ENCODE assay signal across 8 cellular contexts in the genomic region with DNA sequence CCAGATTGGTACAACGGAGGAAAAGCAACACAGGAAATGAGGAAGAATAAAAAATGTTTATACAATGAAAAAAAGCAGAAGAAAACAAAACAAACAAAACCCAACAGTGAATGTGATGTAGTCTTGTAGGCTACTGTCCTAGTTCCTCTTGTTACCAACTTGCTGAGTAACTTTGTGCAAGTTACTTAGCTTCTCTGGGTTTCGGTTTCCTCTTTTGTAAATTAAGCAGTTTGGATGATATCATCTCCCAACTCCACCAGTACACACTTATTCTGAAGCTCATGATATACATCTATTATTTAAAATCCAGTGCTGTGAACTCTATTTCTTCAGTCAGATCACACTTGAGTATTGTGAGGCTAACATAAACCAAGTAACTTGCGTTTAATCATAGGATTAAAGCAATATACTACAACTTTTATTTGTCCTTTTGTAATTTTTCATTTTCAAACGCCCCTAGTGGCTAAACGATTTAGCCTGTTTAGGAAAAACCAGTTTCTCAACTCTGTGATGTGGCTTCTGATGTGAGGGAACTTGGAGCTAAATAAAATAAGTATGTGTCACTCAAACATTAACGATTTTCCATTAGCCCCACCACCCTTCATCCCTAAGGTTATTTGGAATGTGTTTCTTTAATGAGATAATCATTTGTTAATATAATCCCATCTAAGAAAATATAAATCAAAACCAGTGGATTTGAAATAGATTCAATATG. TPM values are rescaled to one million over a fixed set of nuclear protein-coding genes. Genes with fewer than 3 reads are reported as not detected.
A peak's percentile ranks its signal among the peaks of the same experiment; 100 is the strongest.
DNase-seq lines count a peak whose midpoint lies in the region; ATAC-seq, FAIRE-seq and TF ChIP-seq lines count a peak whose summit lies in the region.

No MANE protein-coding gene starts in this region.

- TF ChIP-seq EP300 in K562 (IDR thresholded peaks at IDR 0.05; ENCODE audit: low read length): 0 out of 2 replicates have a peak, but pooled peaks have one; percentile 23

- DNase-seq in AG10803 (ENCODE audit: low read depth) (peak; percentile 67), NCI-H526 treated with DMSO at 0.1 percent for 48 hours (lab: John Stamatoyannopoulos, UW) (peak; percentile 64), K562 (ENCODE audit: extremely low read depth in 1 of 4, low spot score in 3 of 4) (peak in 1 of 4 experiments; percentile 59), lower lobe of right lung (no peak), type B pancreatic cell (ENCODE audit: extremely low spot score, unreplicated experiment) (no peak)
- DNase-seq in stimulated activated CD4-positive, alpha-beta T cell treated with anti-CD3 and anti-CD28 coated beads, Interleukin-4, amount 100 ng/mL, for 1 hour: no peak

- H3K27ac ChIP-seq in K562 (ENCODE audit: extremely low read depth, low read depth, low read length) (peak overlapping the region; percentile 100), lower lobe of right lung (peak overlapping the region; percentile 97)

- TF ChIP-seq POLR2A in K562 (conservative IDR thresholded peaks at IDR 0.05): no peak

- no TSS peak for BruUV-seq in K562 (replicated peaks; lab: Mats Ljungman, UMichigan)

- CTCF ChIA-PET in K562 (lab: Yijun Ruan, JAX; ENCODE audit: low intra/inter-chr PET ratio): no interaction called here

- H4K20me1 ChIP-seq in K562 (replicated peaks; ENCODE audit: control insufficient read depth, insufficient read depth, low read length): peaks cover 13% of the 10 kb centered on the region

- H2AFZ ChIP-seq in K562 (ENCODE audit: low read depth, low read length): peak overlapping the region; percentile 91

- H3K4me1 Mint-ChIP-seq in type B pancreatic cell (ENCODE audit: unreplicated experiment): peaks cover 39% of the 10 kb centered on the region

- ATAC-seq in K562: no peak
- no peak for ATAC-seq in lower lobe of right lung
- no peak for ATAC-seq in GM21423 (IDR thresholded peaks at IDR 0.05; ENCODE audit: unreplicated experiment)

- intact Hi-C loops in K562 (cut with micrococcal nuclease): loop anchor here (5.0 to 10.0 kb wide), 2 partner anchors 74 to 192 kb away; partner anchors contain the start of genes ACOX1, TEN1 and WBP2
- intact Hi-C loops in lower lobe of right lung (cut with DNase I): no loop called here

- H3K27me3 ChIP-seq in K562 (ENCODE audit: control insufficient read depth in 2 of 2, insufficient read depth in 2 of 2, low read length in 2 of 2) (no peaks in the 10 kb centered on the region), lower lobe of right lung (ENCODE audit: low read depth) (no peaks in the 10 kb centered on the region)

- peaks cover 8% of the 10 kb centered on the region for H3K36me3 ChIP-seq in K562 (ENCODE audit: control insufficient read depth, insufficient read depth, low read length)
- H3K36me3 ChIP-seq in lower lobe of right lung: peaks cover 8% of the 10 kb centered on the region

- TF ChIP-seq CTCF in AG10803 (conservative IDR thresholded peaks at IDR 0.05; ENCODE audit: low read length): peak; percentile 79
- peak; percentile 48; the same call in 1 of the 2 replicates for TF ChIP-seq CTCF in GM12874 (IDR thresholded peaks at IDR 0.05; ENCODE audit: insufficient read depth, low read depth, low read length)
- peak; percentile 32 to 68 (median 65); a peak in 5 of 6 replicates for TF ChIP-seq CTCF in K562 (IDR thresholded peaks at IDR 0.05 in 2 of 3, conservative IDR thresholded peaks at IDR 0.05 in 1 of 3; ENCODE audit: insufficient read depth in 2 of 3, low read depth in 1 of 3, low read length in 3 of 3)
- peak; percentile 66 for TF ChIP-seq CTCF in lower lobe of right lung (IDR thresholded peaks at IDR 0.05)
- peak; percentile 85 for TF ChIP-seq CTCF in type B pancreatic cell (conservative IDR thresholded peaks at IDR 0.05)

- TF ChIP-seq RAD21 in K562 (CRISPR knock-in tag; conservative IDR thresholded peaks at IDR 0.05 in 1 of 2, IDR thresholded peaks at IDR 0.05 in 1 of 2): 0 out of 4 replicates have a peak, but pooled peaks of 1 of the 2 experiments have one; percentile 16

- POLR2A ChIA-PET in K562 (lab: Yijun Ruan, JAX): interaction anchor here (0.6 to 7.1 kb wide), 12 partner anchors 7 to 347 kb away, joined by 3 to 132 read pairs (median 4); partner anchors contain the start of gene WBP2

- H3K4me3 Mint-ChIP-seq in type B pancreatic cell: peak overlapping the region; percentile 94

- peaks cover 5% of the 10 kb centered on the region for H3K27me3 Mint-ChIP-seq in type B pancreatic cell

- peaks cover 47% of the 10 kb centered on the region for H3K79me2 ChIP-seq in K562 (ENCODE audit: control insufficient read depth, insufficient read depth, low read length)

- FAIRE-seq in K562 (lab: Jason Lieb, UNC): no peak

- H3K4me3 ChIP-seq in AG10803 (ENCODE audit: low read length) (peak overlapping the region; percentile 45), K562 (no peak overlapping the region), lower lobe of right lung (peak overlapping the region; percentile 59)

- H3K4me1 ChIP-seq in K562 (replicated peaks in 1 of 2; ENCODE audit: control insufficient read depth in 2 of 2, insufficient read depth in 2 of 2, low read length in 2 of 2) (peaks cover 20 to 39% of the 10 kb centered on the region in 2 experiments), lower lobe of right lung (peaks cover 45% of the 10 kb centered on the region)

- in situ Hi-C loops in K562 (cut with MboI): no loop called here

- 10% methylated on average over 6 of the region's 6 CpGs for WGBS in K562 (ENCODE audit: insufficient coverage, low coverage, missing lambda C conversion rate)

- H3K9ac ChIP-seq in K562 (ENCODE audit: insufficient read depth in 1 of 2, low read depth in 2 of 2, low read length in 2 of 2): peak overlapping the region in 1 of 2 experiments; percentile 100; a peak in 2 of 4 replicates

- peak overlapping the region; percentile 96 for H3K27ac Mint-ChIP-seq in type B pancreatic cell

- no peaks in the 10 kb centered on the region for H3K9me1 ChIP-seq in K562 (ENCODE audit: control insufficient read depth, insufficient read depth, low read length)

- peaks cover 18% of the 10 kb centered on the region for H3K36me3 Mint-ChIP-seq in type B pancreatic cell

- peak overlapping the region; percentile 88 for H3K4me2 ChIP-seq in K562 (ENCODE audit: insufficient read depth, low read length)

- H3K9me3 ChIP-seq in K562 (replicated peaks; ENCODE audit: control insufficient read depth, insufficient read depth, low read depth, low read length) (no peaks in the 10 kb centered on the region), lower lobe of right lung (no peaks in the 10 kb centered on the region)

- peaks cover 5% of the 10 kb centered on the region for H3K9me3 Mint-ChIP-seq in type B pancreatic cell

TF ChIP-seq in K562, 482 proteins besides CTCF, POLR2A, EP300 and RAD21 (continues in another document):
- TF ChIP-seq MED1 (CRISPR knock-in tag; IDR thresholded peaks at IDR 0.05; ENCODE audit: borderline replicate concordance): no peak
- no peak for TF ChIP-seq ZFP30 (CRISPR knock-in tag; IDR thresholded peaks at IDR 0.05; ENCODE audit: borderline replicate concordance)

RNA-seq across cellular contexts. Expression of gene UNK, which starts 1.4 kb away (rescaled TPM):
- 112 and 148 TPM in 2 replicates for total RNA-seq in K562 (2011; cell fraction: chromatin; rRNA removed; ENCODE audit: low replicate concordance)
- total RNA-seq in K562 (2011; cell fraction: nucleolus; rRNA removed): 60.9 and 67.9 TPM in 2 replicates
- total RNA-seq in K562 (2011; cell fraction: nucleoplasm; rRNA removed): 116 and 161 TPM in 2 replicates
- total RNA-seq in K562 (2014; rRNA removed) (12.8 and 16.0 TPM in 2 replicates), K562 (2014; rRNA removed; fragmentation: Illumina TruSeq; extraction: Trizol) (24.8 and 27.6 TPM in 2 replicates), K562 (2015; rRNA removed; fragmentation: Illumina TruSeq; extraction: Trizol) (25.8 and 27.7 TPM in 2 replicates), K562 (2021) (22.2 and 26.7 TPM in 2 replicates), lower lobe of right lung (31.1 TPM), type B pancreatic cell (ENCODE audit: low replicate concordance) (41.9 and 49.7 TPM in 2 replicates)
- polyA plus RNA-seq in K562 (2011; rRNA removed) (38.6 and 38.7 TPM in 2 replicates), K562 (2014; fragmentation: Illumina TruSeq; extraction: Trizol) (36.5 and 38.1 TPM in 2 replicates), K562 (2014; fragmentation: Nextera tagmentation; extraction: Ambion mirVana) (10 to 100 TPM; 13.7 to 18.8 TPM), K562 (2014; rRNA removed) (24.2 and 25.4 TPM in 2 replicates)
- polyA plus RNA-seq in K562 (2011; cell fraction: cytosol; rRNA removed): 17.7 and 26.9 TPM in 2 replicates
- 31.3 and 35.3 TPM in 2 replicates for polyA plus RNA-seq in K562 (2011; cell fraction: nucleus; rRNA removed)
- 20.2 and 24.9 TPM in 2 replicates for polyA plus RNA-seq in K562 (2012)
- 25.3 and 43.9 TPM in 2 replicates for polyA minus RNA-seq in K562 (2011; rRNA and poly(A)+ RNA removed)
- 6.6 and 14.4 TPM in 2 replicates for polyA minus RNA-seq in K562 (2011; cell fraction: cytosol; rRNA and poly(A)+ RNA removed)
- 17.8 and 34.1 TPM in 2 replicates for polyA minus RNA-seq in K562 (2011; cell fraction: nucleus; rRNA and poly(A)+ RNA removed)

RNA-seq across cellular contexts. Expression of gene GALK1, which starts 18.2 kb away (rescaled TPM):
- 12.6 and 46.2 TPM in 2 replicates for total RNA-seq in K562 (2011; cell fraction: chromatin; rRNA removed; ENCODE audit: low replicate concordance)
- total RNA-seq in K562 (2011; cell fraction: nucleolus; rRNA removed): 46.2 and 53.6 TPM in 2 replicates
- total RNA-seq in K562 (2011; cell fraction: nucleoplasm; rRNA removed): 21.6 and 27.1 TPM in 2 replicates
- total RNA-seq in K562 (2014; rRNA removed): 51.6 and 58.5 TPM in 2 replicates
- total RNA-seq in K562 (2014; rRNA removed; fragmentation: Illumina TruSeq; extraction: Trizol): 2.2 and 4.2 TPM in 2 replicates
- total RNA-seq in K562 (2015; rRNA removed; fragmentation: Illumina TruSeq; extraction: Trizol): 23.2 and 23.4 TPM in 2 replicates
- total RNA-seq in K562 (2021): 41.6 and 46.7 TPM in 2 replicates
- polyA plus RNA-seq in K562 (2011; rRNA removed): 17.4 and 31.4 TPM in 2 replicates
- 40.3 and 101 TPM in 2 replicates for polyA plus RNA-seq in K562 (2011; cell fraction: cytosol; rRNA removed)
- 71.0 and 91.6 TPM in 2 replicates for polyA plus RNA-seq in K562 (2011; cell fraction: nucleus; rRNA removed)
- polyA plus RNA-seq in K562 (2012): 29.9 and 60.2 TPM in 2 replicates
- polyA plus RNA-seq in K562 (2014; fragmentation: Illumina TruSeq; extraction: Trizol): 6.1 and 15.8 TPM in 2 replicates
- 1 to 10 TPM in 1 of 2 experiments, under 1 TPM in 1; 0.45 to 2.1 TPM for polyA plus RNA-seq in K562 (2014; fragmentation: Nextera tagmentation; extraction: Ambion mirVana)
- 36.4 and 40.3 TPM in 2 replicates for polyA plus RNA-seq in K562 (2014; rRNA removed)
- 7.4 and 9.8 TPM in 2 replicates for polyA minus RNA-seq in K562 (2011; rRNA and poly(A)+ RNA removed)
- polyA minus RNA-seq in K562 (2011; cell fraction: cytosol; rRNA and poly(A)+ RNA removed): 23.4 and 30.8 TPM in 2 replicates
- 18.3 and 25.1 TPM in 2 replicates for polyA minus RNA-seq in K562 (2011; cell fraction: nucleus; rRNA and poly(A)+ RNA removed)
- total RNA-seq in lower lobe of right lung: 34.0 TPM
- 33.0 and 59.8 TPM in 2 replicates for total RNA-seq in type B pancreatic cell (ENCODE audit: low replicate concordance)

Comparison
In these comparisons a context has a peak if more than half of its experiments do, and no peak if none do; other contexts are left out.
1. DNase-seq: peak in AG10803 (single experiment) and NCI-H526 treated with DMSO at 0.1 percent for 48 hours (single experiment); none in lower lobe of right lung (single experiment), type B pancreatic cell (single experiment) and stimulated activated CD4-positive, alpha-beta T cell treated with anti-CD3 and anti-CD28 coated beads, Interleukin-4, amount 100 ng/mL, for 1 hour (single experiment).
2. Peak in every context shown above with its lines, with median percentiles within 50 percentile points of each other: CTCF ChIP-seq.